In the genomic region with DNA sequence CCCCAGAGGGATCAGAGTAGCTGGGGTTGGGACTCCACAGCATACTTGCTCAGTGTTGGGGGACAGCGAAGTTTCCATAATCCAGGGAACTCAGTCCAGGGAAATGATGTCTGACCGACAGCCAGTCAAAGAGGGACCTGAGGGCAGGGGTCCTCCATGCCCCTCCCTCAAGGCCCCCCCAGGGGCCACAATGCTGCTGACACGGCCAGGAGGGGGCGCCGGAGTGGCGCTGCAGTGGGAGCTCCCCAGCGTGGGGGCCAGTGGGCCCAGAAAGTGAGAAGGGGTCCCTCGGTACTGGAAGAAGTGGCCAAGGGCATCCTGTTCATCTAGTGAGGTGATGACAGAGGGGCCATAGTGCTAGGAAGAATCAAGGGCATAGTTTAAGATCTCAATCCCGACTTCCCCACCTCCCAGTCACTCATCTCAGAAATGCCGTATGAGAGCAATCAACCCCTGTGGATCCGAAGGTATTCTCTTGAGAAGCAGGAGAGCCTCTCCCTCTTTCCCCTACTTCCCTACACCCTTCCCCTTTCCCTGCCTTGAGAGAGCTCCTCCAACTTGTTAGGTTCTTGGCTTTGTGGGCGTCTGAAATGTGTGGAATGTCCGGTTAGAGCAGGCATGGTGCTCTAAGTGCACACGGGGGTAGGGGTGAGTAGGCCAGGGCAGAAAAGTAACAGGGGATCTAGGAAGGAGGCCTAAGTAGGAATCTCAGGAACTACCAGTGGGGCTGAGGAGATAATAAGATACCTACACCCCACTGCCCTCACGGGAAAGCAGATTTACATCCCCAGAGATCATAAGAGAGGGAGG, we compare ENCODE assay signal across 1 cellular context.
TF ChIP-seq lines count a peak whose summit lies in the region.

No MANE protein-coding gene starts in this region.

TF ChIP-seq in HCT116, 20 proteins besides CTCF, POLR2A, EP300 and RAD21:
- TF ChIP-seq ELF1 (IDR thresholded peaks at IDR 0.05; ENCODE audit: borderline replicate concordance, low read depth) (no peak), POLR2AphosphoS5 (IDR thresholded peaks at IDR 0.05; ENCODE audit: low read depth, low read length) (no peak), JUND (IDR thresholded peaks at IDR 0.05) (no peak), EGR1 (IDR thresholded peaks at IDR 0.05; ENCODE audit: low read depth) (no peak), CBX3 (IDR thresholded peaks at IDR 0.05; ENCODE audit: low read depth) (no peak), ZFX (IDR thresholded peaks at IDR 0.05) (no peak), CEBPB (IDR thresholded peaks at IDR 0.05; ENCODE audit: low read depth) (no peak), TCF7L2 (IDR thresholded peaks at IDR 0.05; ENCODE audit: borderline replicate concordance, extremely low read depth, insufficient read depth, insufficient read length) (no peak), EZH2 (IDR thresholded peaks at IDR 0.05) (no peak), ZNF274 (IDR thresholded peaks at IDR 0.05; ENCODE audit: low read depth, low read length) (no peak), SIN3A (IDR thresholded peaks at IDR 0.05; ENCODE audit: low read depth) (no peak), SP1 (IDR thresholded peaks at IDR 0.05; ENCODE audit: low read depth) (no peak), EZH2phosphoT487 (IDR thresholded peaks at IDR 0.05; ENCODE audit: borderline replicate concordance) (no peak)
- TF ChIP-seq, protein P1, sequence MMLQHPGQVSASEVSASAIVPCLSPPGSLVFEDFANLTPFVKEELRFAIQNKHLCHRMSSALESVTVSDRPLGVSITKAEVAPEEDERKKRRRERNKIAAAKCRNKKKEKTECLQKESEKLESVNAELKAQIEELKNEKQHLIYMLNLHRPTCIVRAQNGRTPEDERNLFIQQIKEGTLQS (IDR thresholded peaks at IDR 0.05), result no peak
- TF ChIP-seq, protein P2, sequence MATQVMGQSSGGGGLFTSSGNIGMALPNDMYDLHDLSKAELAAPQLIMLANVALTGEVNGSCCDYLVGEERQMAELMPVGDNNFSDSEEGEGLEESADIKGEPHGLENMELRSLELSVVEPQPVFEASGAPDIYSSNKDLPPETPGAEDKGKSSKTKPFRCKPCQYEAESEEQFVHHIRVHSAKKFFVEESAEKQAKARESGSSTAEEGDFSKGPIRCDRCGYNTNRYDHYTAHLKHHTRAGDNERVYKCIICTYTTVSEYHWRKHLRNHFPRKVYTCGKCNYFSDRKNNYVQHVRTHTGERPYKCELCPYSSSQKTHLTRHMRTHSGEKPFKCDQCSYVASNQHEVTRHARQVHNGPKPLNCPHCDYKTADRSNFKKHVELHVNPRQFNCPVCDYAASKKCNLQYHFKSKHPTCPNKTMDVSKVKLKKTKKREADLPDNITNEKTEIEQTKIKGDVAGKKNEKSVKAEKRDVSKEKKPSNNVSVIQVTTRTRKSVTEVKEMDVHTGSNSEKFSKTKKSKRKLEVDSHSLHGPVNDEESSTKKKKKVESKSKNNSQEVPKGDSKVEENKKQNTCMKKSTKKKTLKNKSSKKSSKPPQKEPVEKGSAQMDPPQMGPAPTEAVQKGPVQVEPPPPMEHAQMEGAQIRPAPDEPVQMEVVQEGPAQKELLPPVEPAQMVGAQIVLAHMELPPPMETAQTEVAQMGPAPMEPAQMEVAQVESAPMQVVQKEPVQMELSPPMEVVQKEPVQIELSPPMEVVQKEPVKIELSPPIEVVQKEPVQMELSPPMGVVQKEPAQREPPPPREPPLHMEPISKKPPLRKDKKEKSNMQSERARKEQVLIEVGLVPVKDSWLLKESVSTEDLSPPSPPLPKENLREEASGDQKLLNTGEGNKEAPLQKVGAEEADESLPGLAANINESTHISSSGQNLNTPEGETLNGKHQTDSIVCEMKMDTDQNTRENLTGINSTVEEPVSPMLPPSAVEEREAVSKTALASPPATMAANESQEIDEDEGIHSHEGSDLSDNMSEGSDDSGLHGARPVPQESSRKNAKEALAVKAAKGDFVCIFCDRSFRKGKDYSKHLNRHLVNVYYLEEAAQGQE (IDR thresholded peaks at IDR 0.05; ENCODE audit: low read depth), result no peak
- TF ChIP-seq, protein P3, sequence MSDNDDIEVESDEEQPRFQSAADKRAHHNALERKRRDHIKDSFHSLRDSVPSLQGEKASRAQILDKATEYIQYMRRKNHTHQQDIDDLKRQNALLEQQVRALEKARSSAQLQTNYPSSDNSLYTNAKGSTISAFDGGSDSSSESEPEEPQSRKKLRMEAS (IDR thresholded peaks at IDR 0.05), result no peak
- TF ChIP-seq, protein P4, sequence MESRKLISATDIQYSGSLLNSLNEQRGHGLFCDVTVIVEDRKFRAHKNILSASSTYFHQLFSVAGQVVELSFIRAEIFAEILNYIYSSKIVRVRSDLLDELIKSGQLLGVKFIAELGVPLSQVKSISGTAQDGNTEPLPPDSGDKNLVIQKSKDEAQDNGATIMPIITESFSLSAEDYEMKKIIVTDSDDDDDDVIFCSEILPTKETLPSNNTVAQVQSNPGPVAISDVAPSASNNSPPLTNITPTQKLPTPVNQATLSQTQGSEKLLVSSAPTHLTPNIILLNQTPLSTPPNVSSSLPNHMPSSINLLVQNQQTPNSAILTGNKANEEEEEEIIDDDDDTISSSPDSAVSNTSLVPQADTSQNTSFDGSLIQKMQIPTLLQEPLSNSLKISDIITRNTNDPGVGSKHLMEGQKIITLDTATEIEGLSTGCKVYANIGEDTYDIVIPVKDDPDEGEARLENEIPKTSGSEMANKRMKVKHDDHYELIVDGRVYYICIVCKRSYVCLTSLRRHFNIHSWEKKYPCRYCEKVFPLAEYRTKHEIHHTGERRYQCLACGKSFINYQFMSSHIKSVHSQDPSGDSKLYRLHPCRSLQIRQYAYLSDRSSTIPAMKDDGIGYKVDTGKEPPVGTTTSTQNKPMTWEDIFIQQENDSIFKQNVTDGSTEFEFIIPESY (IDR thresholded peaks at IDR 0.05; ENCODE audit: extremely low read depth, insufficient replicate concordance, low read length), result no peak
